In genomic region chr16:22652463-22652845, GRCh38 we compare ENCODE assay signal across 21 cellular contexts.
DNase-seq lines count a peak whose midpoint lies in the region; ATAC-seq and TF ChIP-seq lines count a peak whose summit lies in the region.
"Had no signal": no experiment of that assay in that cellular context is flagged by ENCODE, and none has a peak within 500 bp of the region (broad histone marks: within the 10 kb centered on the region; RNA-seq: fewer than 3 reads in every experiment).

No MANE protein-coding gene starts in this region.

- ATAC-seq in activated CD8-positive, alpha-beta memory T cell treated with anti-CD3 and anti-CD28 coated beads, Interleukin-2, amount 10 ng/mL, durations not matched to agents 7 days and 5 days, result no peak
- ATAC-seq in upper lobe of right lung, result no peak

- no peaks in the 10 kb centered on the region for H3K36me3 Mint-ChIP-seq in activated CD8-positive, alpha-beta memory T cell treated with anti-CD3 and anti-CD28 coated beads, Interleukin-2, amount 10 ng/mL, durations not matched to agents 7 days and 5 days
- H3K36me3 Mint-ChIP-seq: CD14-positive monocyte; CD4-positive, alpha-beta memory T cell; CD4-positive, CD25-positive, alpha-beta regulatory T cell; CD8-positive, alpha-beta memory T cell had no signal

- intact Hi-C loops in upper lobe of right lung (cut with DNase I), result no loop called here

- H3K27ac ChIP-seq in coronary artery, result no peak overlapping the region
- no peak overlapping the region for H3K27ac ChIP-seq in upper lobe of right lung
- H3K27ac ChIP-seq: BLaER1 had no signal

- no peak overlapping the region for H3K27ac Mint-ChIP-seq in activated CD8-positive, alpha-beta memory T cell treated with anti-CD3 and anti-CD28 coated beads, Interleukin-2, amount 10 ng/mL, durations not matched to agents 7 days and 5 days
- H3K27ac Mint-ChIP-seq: CD14-positive monocyte; CD4-positive, alpha-beta memory T cell; CD4-positive, CD25-positive, alpha-beta regulatory T cell; CD8-positive, alpha-beta memory T cell had no signal

- H3K9me3 ChIP-seq in upper lobe of right lung, result no peaks in the 10 kb centered on the region
- H3K9me3 ChIP-seq: BE2C, BLaER1 had no signal

- DNase-seq in activated CD8-positive, alpha-beta memory T cell treated with anti-CD3 and anti-CD28 coated beads, Interleukin-2, amount 10 ng/mL, durations not matched to agents 7 days and 5 days, result peak; percentile 18
- no peak for DNase-seq in activated CD8-positive, alpha-beta memory T cell treated with anti-CD3 and anti-CD28 coated beads, Interleukin-2, amount 50 U/mL, for 48 hours
- DNase-seq in coronary artery (ENCODE audit: low spot score) (peak; percentile 62), islet precursor cell (peak; percentile 25), upper lobe of right lung (no peak), DMS53 (lab: John Stamatoyannopoulos, UW) (no peak), erythroblast (lab: John Stamatoyannopoulos, UW) (no peak)
- DNase-seq: 8988T; ACHN; BE2C; C1 segment of cervical spinal cord; CD4-positive, alpha-beta memory T cell; CD4-positive, CD25-positive, alpha-beta regulatory T cell; CD8-positive, alpha-beta memory T cell; COR-L47; DMS 273 treated with DMSO at 0.1 percent for 48 hours; DMS153; DMS79 treated with DMSO at 0.1 percent for 48 hours; GF-D8 had no signal

- CTCF ChIA-PET in activated CD8-positive, alpha-beta memory T cell treated with anti-CD3 and anti-CD28 coated beads, Interleukin-2, amount 10 ng/mL, durations not matched to agents 7 days and 5 days (lab: Charles Lee), result no interaction called here

- H3K4me3 ChIP-seq in coronary artery, result no peak overlapping the region
- no peak overlapping the region for H3K4me3 ChIP-seq in upper lobe of right lung
- H3K4me3 ChIP-seq: BLaER1 had no signal

- TF ChIP-seq CTCF in coronary artery (IDR thresholded peaks at IDR 0.05) (no peak), upper lobe of right lung (IDR thresholded peaks at IDR 0.05) (no peak)

- H3K27me3 Mint-ChIP-seq in activated CD8-positive, alpha-beta memory T cell treated with anti-CD3 and anti-CD28 coated beads, Interleukin-2, amount 10 ng/mL, durations not matched to agents 7 days and 5 days, result peaks cover 22% of the 10 kb centered on the region

- H3K27me3 ChIP-seq in upper lobe of right lung, result peaks cover 6% of the 10 kb centered on the region
- H3K27me3 ChIP-seq: BLaER1 had no signal

- no peaks in the 10 kb centered on the region for H3K4me1 Mint-ChIP-seq in activated CD8-positive, alpha-beta memory T cell treated with anti-CD3 and anti-CD28 coated beads, Interleukin-2, amount 10 ng/mL, durations not matched to agents 7 days and 5 days
- H3K4me1 Mint-ChIP-seq: CD14-positive monocyte; CD4-positive, alpha-beta memory T cell; CD4-positive, CD25-positive, alpha-beta regulatory T cell; CD8-positive, alpha-beta memory T cell had no signal

- no peaks in the 10 kb centered on the region for H3K9me3 Mint-ChIP-seq in activated CD8-positive, alpha-beta memory T cell treated with anti-CD3 and anti-CD28 coated beads, Interleukin-2, amount 10 ng/mL, durations not matched to agents 7 days and 5 days (ENCODE audit: low read depth)

- H3K4me1 ChIP-seq in upper lobe of right lung, result no peaks in the 10 kb centered on the region
- H3K4me1 ChIP-seq: BE2C, BLaER1 had no signal

- H3K4me3 Mint-ChIP-seq in activated CD8-positive, alpha-beta memory T cell treated with anti-CD3 and anti-CD28 coated beads, Interleukin-2, amount 10 ng/mL, durations not matched to agents 7 days and 5 days, result no peak overlapping the region
- H3K4me3 Mint-ChIP-seq: CD14-positive monocyte; CD4-positive, alpha-beta memory T cell; CD4-positive, CD25-positive, alpha-beta regulatory T cell; CD8-positive, alpha-beta memory T cell had no signal

- H3K36me3 ChIP-seq in upper lobe of right lung, result no peaks in the 10 kb centered on the region
- H3K36me3 ChIP-seq: BE2C, BLaER1 had no signal

- no peak for TF ChIP-seq POLR2A in erythroblast (IDR thresholded peaks at IDR 0.05; ENCODE audit: low read length)

Comparison
In these comparisons a context has a peak if more than half of its experiments do, and no peak if none do; other contexts are left out.
1. DNase-seq: peak in activated CD8-positive, alpha-beta memory T cell treated with anti-CD3 and anti-CD28 coated beads, Interleukin-2, amount 10 ng/mL, durations not matched to agents 7 days and 5 days (single experiment), coronary artery (single experiment) and islet precursor cell (single experiment); none in activated CD8-positive, alpha-beta memory T cell treated with anti-CD3 and anti-CD28 coated beads, Interleukin-2, amount 50 U/mL, for 48 hours (single experiment), upper lobe of right lung (single experiment), DMS53 (single experiment) and erythroblast (0 of 2).